Comparison of ENCODE assay signal across 8 cellular contexts in genomic region chr4:103994059-103994458, GRCh38.
DNase-seq lines count a peak whose midpoint lies in the region; ATAC-seq and TF ChIP-seq lines count a peak whose summit lies in the region.
"Had no signal": no experiment of that assay in that cellular context is flagged by ENCODE, and none has a peak within 500 bp of the region (broad histone marks: within the 10 kb centered on the region; RNA-seq: fewer than 3 reads in every experiment).

No MANE protein-coding gene starts in this region.

- 0 out of 3 replicates have a peak, but pooled peaks have one; percentile 5 for TF ChIP-seq CTCF in GM12872 (IDR thresholded peaks at IDR 0.05; ENCODE audit: insufficient read depth, low read depth, low read length)
- no peak for TF ChIP-seq CTCF in NB4 (IDR thresholded peaks at IDR 0.05; ENCODE audit: low read depth, low read length)
- peak; percentile 25 for TF ChIP-seq CTCF in astrocyte of the spinal cord (IDR thresholded peaks at IDR 0.05; ENCODE audit: low read depth, low read length)
- peak; percentile 47 for TF ChIP-seq CTCF in neural cell (IDR thresholded peaks at IDR 0.05; ENCODE audit: poor library complexity, severe bottlenecking)

- H4K20me1 ChIP-seq in neural cell (ENCODE audit: insufficient read depth) = no peaks in the 10 kb centered on the region

- H3K4me2 ChIP-seq in neural cell (ENCODE audit: low read length) = no peak overlapping the region

- no peaks in the 10 kb centered on the region for H3K27me3 ChIP-seq in neural cell (ENCODE audit: insufficient read depth, low read depth, low read length)

- no peak for ATAC-seq in GM18909 (IDR thresholded peaks at IDR 0.05; ENCODE audit: poor library complexity, unreplicated experiment)

- TF ChIP-seq EP300 in neural cell (conservative IDR thresholded peaks at IDR 0.05; ENCODE audit: poor library complexity, severe bottlenecking) = no peak

- H3K9me3 ChIP-seq in neural cell (ENCODE audit: low read length) = no peaks in the 10 kb centered on the region

- no peak overlapping the region for H3K9ac ChIP-seq in neural cell (ENCODE audit: low read length)

- intact Hi-C loops in cardiac septum (cut with DNase I) = no loop called here

- H3K4me3 ChIP-seq in NB4 (ENCODE audit: low read depth, low read length) = no peak overlapping the region
- H3K4me3 ChIP-seq in astrocyte of the spinal cord (ENCODE audit: low read depth, low read length) = no peak overlapping the region
- H3K4me3 ChIP-seq in neural cell (ENCODE audit: low read length) = no peak overlapping the region

- in situ Hi-C loops in astrocyte of the spinal cord (cut with HindIII; ENCODE audit: low sequenced_read_pairs) = no loop called here

- H3K36me3 ChIP-seq in neural cell (ENCODE audit: insufficient read depth, low read length) = no peaks in the 10 kb centered on the region

- DNase-seq in NB4 (ENCODE audit: low read depth) (peak; percentile 12), astrocyte of the spinal cord (ENCODE audit: low read depth, low spot score) (peak; percentile 5), cardiac septum (ENCODE audit: low spot score) (no peak)
- DNase-seq in stimulated activated CD8-positive, alpha-beta memory T cell treated with anti-CD3 and anti-CD28 coated beads, Interleukin-4, amount 100 ng/mL, for 48 hours = no peak
- DNase-seq: GDM1 had no signal

- H3K9me2 ChIP-seq in neural cell (ENCODE audit: insufficient read depth, low read length) = no peaks in the 10 kb centered on the region

- H3F3A ChIP-seq in neural cell (ENCODE audit: insufficient read depth, low read length, poor library complexity, severe bottlenecking) = no peaks in the 10 kb centered on the region

- no peaks in the 10 kb centered on the region for H3K79me2 ChIP-seq in neural cell (replicated peaks; ENCODE audit: insufficient read depth, low read length)

- H2AFZ ChIP-seq in neural cell (ENCODE audit: low read depth, low read length) = no peak overlapping the region

- no peak for TF ChIP-seq POLR2A in NB4 (IDR thresholded peaks at IDR 0.05; ENCODE audit: extremely low read depth, insufficient read length)

- TF ChIP-seq RAD21 in neural cell (conservative IDR thresholded peaks at IDR 0.05) = peak; percentile 48

- H3K27ac ChIP-seq in neural cell (ENCODE audit: low read length) = no peak overlapping the region

TF ChIP-seq in neural cell, 6 proteins besides CTCF, POLR2A, EP300 and RAD21:
- TF ChIP-seq SMC3 (conservative IDR thresholded peaks at IDR 0.05; ENCODE audit: poor library complexity) = no peak
- no peak for TF ChIP-seq MXI1 (conservative IDR thresholded peaks at IDR 0.05; ENCODE audit: poor library complexity, severe bottlenecking)
- no peak for TF ChIP-seq EZH2 (IDR thresholded peaks at IDR 0.05; ENCODE audit: borderline replicate concordance, insufficient read depth, low read length, poor library complexity, severe bottlenecking)
- no peak for TF ChIP-seq TAF1 (IDR thresholded peaks at IDR 0.05; ENCODE audit: low read depth)
- no peak for TF ChIP-seq POLR2AphosphoS5 (IDR thresholded peaks at IDR 0.05)
- TF ChIP-seq REST (IDR thresholded peaks at IDR 0.05; ENCODE audit: borderline replicate concordance) = no peak
TF ChIP-seq in neural cell: peak in this region for 0.

Comparison
In these comparisons a context has a peak if more than half of its experiments do, and no peak if none do; other contexts are left out.
1. DNase-seq: peak in NB4 (single experiment) and astrocyte of the spinal cord (single experiment); none in stimulated activated CD8-positive, alpha-beta memory T cell treated with anti-CD3 and anti-CD28 coated beads, Interleukin-4, amount 100 ng/mL, for 48 hours (single experiment) and cardiac septum (single experiment).